1 cellular context compared by ENCODE assay signal in genomic region chr12:53096089-53096741, GRCh38.
TF ChIP-seq lines count a peak whose summit lies in the region.

No MANE protein-coding gene starts in this region.

TF ChIP-seq in H1, 55 proteins besides CTCF, POLR2A, EP300 and RAD21:
- TF ChIP-seq SAP30 (IDR thresholded peaks at IDR 0.05; ENCODE audit: insufficient read depth, insufficient replicate concordance, low read length) (no peak), CEBPB (IDR thresholded peaks at IDR 0.05; ENCODE audit: low read depth, low read length) (peak; percentile 57)
